In the genomic region with DNA sequence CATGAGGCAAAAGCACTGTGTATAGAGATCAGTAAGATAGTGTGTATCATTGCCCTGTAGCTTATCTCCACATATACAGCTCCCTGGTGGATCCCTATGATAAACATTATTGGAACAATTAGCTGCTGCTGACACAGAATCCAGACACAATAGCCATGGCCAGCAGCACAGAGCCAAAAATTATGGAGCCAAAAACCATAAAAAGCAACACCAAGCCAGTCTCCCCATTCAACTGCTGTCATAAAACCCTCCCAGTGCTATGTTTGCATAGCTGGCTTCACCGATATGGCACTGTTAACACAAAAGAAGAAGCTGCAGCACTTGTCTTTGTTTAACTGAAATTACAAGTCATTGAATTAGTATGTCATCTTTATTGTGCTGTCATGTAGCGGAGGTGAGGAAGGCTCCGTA, we compare ENCODE assay signal across 1 cellular context.
A peak's percentile ranks its signal among the peaks of the same experiment; 100 is the strongest.
TF ChIP-seq lines count a peak whose summit lies in the region.

No MANE protein-coding gene starts in this region.

TF ChIP-seq in SK-N-SH, 30 proteins besides CTCF, POLR2A, EP300 and RAD21 (continued from another document):
- TF ChIP-seq CHD2 (IDR thresholded peaks at IDR 0.05; ENCODE audit: low read length, partially characterized antibody) (peak; percentile 89), FOXJ3 (CRISPR knock-in tag; IDR thresholded peaks at IDR 0.05) (peak; percentile 93), NFIC (IDR thresholded peaks at IDR 0.05; ENCODE audit: borderline replicate concordance) (no peak), USF1 (IDR thresholded peaks at IDR 0.05; ENCODE audit: borderline replicate concordance, low read depth) (no peak), MXI1 (IDR thresholded peaks at IDR 0.05; ENCODE audit: low read depth, low read length) (peak; percentile 45; the same call in 1 of the 2 replicates), RFX5 (IDR thresholded peaks at IDR 0.05; ENCODE audit: low read length) (0 out of 2 replicates have a peak, but pooled peaks have one; percentile 49)
- TF ChIP-seq, protein P1, sequence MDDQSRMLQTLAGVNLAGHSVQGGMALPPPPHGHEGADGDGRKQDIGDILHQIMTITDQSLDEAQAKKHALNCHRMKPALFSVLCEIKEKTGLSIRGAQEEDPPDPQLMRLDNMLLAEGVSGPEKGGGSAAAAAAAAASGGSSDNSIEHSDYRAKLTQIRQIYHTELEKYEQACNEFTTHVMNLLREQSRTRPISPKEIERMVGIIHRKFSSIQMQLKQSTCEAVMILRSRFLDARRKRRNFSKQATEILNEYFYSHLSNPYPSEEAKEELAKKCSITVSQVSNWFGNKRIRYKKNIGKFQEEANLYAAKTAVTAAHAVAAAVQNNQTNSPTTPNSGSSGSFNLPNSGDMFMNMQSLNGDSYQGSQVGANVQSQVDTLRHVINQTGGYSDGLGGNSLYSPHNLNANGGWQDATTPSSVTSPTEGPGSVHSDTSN (IDR thresholded peaks at IDR 0.05) = no peak
